ENCODE assay signal across 8 cellular contexts in genomic region chr11:34650528-34650927, GRCh38. TPM values are rescaled to one million over a fixed set of nuclear protein-coding genes. Genes with fewer than 3 reads are reported as not detected.
DNase-seq lines count a peak whose midpoint lies in the region; ATAC-seq and TF ChIP-seq lines count a peak whose summit lies in the region.

No MANE protein-coding gene starts in this region.

- POLR2A ChIA-PET in SK-N-SH (lab: Yijun Ruan, JAX) = no interaction called here

- H3K27ac ChIP-seq in VCaP (peak overlapping the region; percentile 32), SK-N-SH (ENCODE audit: low read depth in 2 of 2, low read length in 1 of 2) (no peak overlapping the region)

- peak overlapping the region; percentile 10 for H3K27ac Mint-ChIP-seq in central memory CD8-positive, alpha-beta T cell (ENCODE audit: low read depth)
- no peak overlapping the region for H3K27ac Mint-ChIP-seq in mesothelial cell of epicardium

- TF ChIP-seq CTCF in VCaP (conservative IDR thresholded peaks at IDR 0.05) = no peak
- no peak for TF ChIP-seq CTCF in mesothelial cell of epicardium (IDR thresholded peaks at IDR 0.05; ENCODE audit: unreplicated experiment)
- TF ChIP-seq CTCF in SK-N-SH (IDR thresholded peaks at IDR 0.05) = no peak

- no peaks in the 10 kb centered on the region for H4K20me1 ChIP-seq in SK-N-SH (ENCODE audit: insufficient read depth)

- no peak overlapping the region for H2AFZ ChIP-seq in SK-N-SH (ENCODE audit: low read depth)

- no peaks in the 10 kb centered on the region for H3K27me3 ChIP-seq in SK-N-SH (ENCODE audit: insufficient read depth)

- TF ChIP-seq EP300 in SK-N-SH (IDR thresholded peaks at IDR 0.05; ENCODE audit: borderline replicate concordance in 1 of 2, low read depth in 1 of 2, low read length in 1 of 2) = no peak

- CTCF ChIA-PET in SK-N-SH (lab: Yijun Ruan, JAX) = interaction anchor here (1.4 kb wide), 1 partner anchor 13 kb away, joined by 3 read pairs; no protein-coding TSS in a partner anchor

- H3K79me2 ChIP-seq in SK-N-SH (ENCODE audit: insufficient read depth) = no peaks in the 10 kb centered on the region

- no peak overlapping the region for H3K4me2 ChIP-seq in SK-N-SH

- no peak overlapping the region for H3K9ac ChIP-seq in SK-N-SH

- ATAC-seq in GM18517 (IDR thresholded peaks at IDR 0.05; ENCODE audit: unreplicated experiment) (peak; percentile 98), HG02981 (IDR thresholded peaks at IDR 0.05; ENCODE audit: unreplicated experiment) (peak; percentile 93)
- peak; percentile 97 for ATAC-seq in central memory CD8-positive, alpha-beta T cell (replicated peaks; ENCODE audit: extremely low read depth, poor library complexity, severe bottlenecking)

- H3K4me1 ChIP-seq in SK-N-SH (ENCODE audit: control insufficient read depth in 1 of 2, insufficient read depth in 2 of 2, low read depth in 1 of 2, low read length in 1 of 2) = peaks cover 0 to 12% of the 10 kb centered on the region in 2 experiments; a peak in 1 of 4 replicates

- no peaks in the 10 kb centered on the region for H3F3A ChIP-seq in SK-N-SH (replicated peaks; ENCODE audit: insufficient read depth)

- H3K4me1 Mint-ChIP-seq in central memory CD8-positive, alpha-beta T cell = peaks cover 34% of the 10 kb centered on the region
- H3K4me1 Mint-ChIP-seq in mesothelial cell of epicardium = peaks cover 5% of the 10 kb centered on the region

- H3K9me2 ChIP-seq in SK-N-SH = no peaks in the 10 kb centered on the region

- peak; percentile 57 to 88 for DNase-seq in central memory CD8-positive, alpha-beta T cell (ENCODE audit: low spot score in 2 of 2)
- peak; percentile 37 to 42 for DNase-seq in stimulated activated CD8-positive, alpha-beta memory T cell treated with anti-CD3 and anti-CD28 coated beads, Interleukin-4, amount 100 ng/mL, for 1 hour (ENCODE audit: low read depth in 2 of 2, low spot score in 1 of 2)
- DNase-seq in mesothelial cell of epicardium (ENCODE audit: low spot score in 2 of 2, unreplicated experiment in 2 of 2) (no peak), SK-N-SH (no peak), NCI-H1417 (lab: John Stamatoyannopoulos, UW) (no peak)

- WGBS in SK-N-SH (ENCODE audit: low lambda C conversion rate) = 70% methylated on average over 6 of the region's 6 CpGs

- peak overlapping the region; percentile 36 for H3K4me3 Mint-ChIP-seq in central memory CD8-positive, alpha-beta T cell
- H3K4me3 Mint-ChIP-seq in mesothelial cell of epicardium = no peak overlapping the region

- H3K36me3 ChIP-seq in SK-N-SH (replicated peaks in 1 of 2; ENCODE audit: control insufficient read depth in 1 of 2, insufficient read depth in 2 of 2, low read length in 1 of 2) = no peaks in the 10 kb centered on the region

- no peaks in the 10 kb centered on the region for H3K9me3 ChIP-seq in SK-N-SH

- H3K9me3 Mint-ChIP-seq in central memory CD8-positive, alpha-beta T cell = no peaks in the 10 kb centered on the region
- no peaks in the 10 kb centered on the region for H3K9me3 Mint-ChIP-seq in mesothelial cell of epicardium

- H3K36me3 Mint-ChIP-seq in central memory CD8-positive, alpha-beta T cell (ENCODE audit: insufficient read depth) = peaks cover 6% of the 10 kb centered on the region
- H3K36me3 Mint-ChIP-seq in mesothelial cell of epicardium = no peaks in the 10 kb centered on the region

- TF ChIP-seq RAD21 in SK-N-SH (IDR thresholded peaks at IDR 0.05; ENCODE audit: low read length) = no peak

- peaks cover 46% of the 10 kb centered on the region for H3K27me3 Mint-ChIP-seq in central memory CD8-positive, alpha-beta T cell
- peaks cover 2% of the 10 kb centered on the region for H3K27me3 Mint-ChIP-seq in mesothelial cell of epicardium (ENCODE audit: low read depth)

- no peak overlapping the region for H3K4me3 ChIP-seq in SK-N-SH (ENCODE audit: low read depth in 2 of 2, low read length in 1 of 2)

TF ChIP-seq in SK-N-SH, 30 proteins besides CTCF, POLR2A, EP300 and RAD21:
- TF ChIP-seq MEF2A (IDR thresholded peaks at IDR 0.05; ENCODE audit: borderline replicate concordance, low read depth) = no peak
- TF ChIP-seq NRF1 (IDR thresholded peaks at IDR 0.05; ENCODE audit: low read depth, low read length) = no peak
- TF ChIP-seq USF2 (IDR thresholded peaks at IDR 0.05; ENCODE audit: borderline replicate concordance, low read depth, low read length) = no peak
- TF ChIP-seq FOXJ3 (CRISPR knock-in tag; IDR thresholded peaks at IDR 0.05) = no peak
- no peak for TF ChIP-seq NFIC (IDR thresholded peaks at IDR 0.05; ENCODE audit: borderline replicate concordance)
- no peak for TF ChIP-seq TAF1 (IDR thresholded peaks at IDR 0.05; ENCODE audit: borderline replicate concordance, low read depth, low read length)
- no peak for TF ChIP-seq PBX3 (IDR thresholded peaks at IDR 0.05)
- TF ChIP-seq ELF1 (IDR thresholded peaks at IDR 0.05) = no peak
- no peak for TF ChIP-seq SIN3A (IDR thresholded peaks at IDR 0.05; ENCODE audit: borderline replicate concordance, low read depth, low read length)
- TF ChIP-seq RCOR1 (IDR thresholded peaks at IDR 0.05; ENCODE audit: low read length) = no peak
- TF ChIP-seq IRF3 (IDR thresholded peaks at IDR 0.05; ENCODE audit: low read depth, low read length) = no peak
- no peak for TF ChIP-seq TEAD4 (IDR thresholded peaks at IDR 0.05; ENCODE audit: borderline replicate concordance, insufficient read depth)
- TF ChIP-seq RXRA (IDR thresholded peaks at IDR 0.05; ENCODE audit: borderline replicate concordance, low read depth) = no peak
- TF ChIP-seq GABPA (IDR thresholded peaks at IDR 0.05; ENCODE audit: low read depth) = no peak
- TF ChIP-seq REST (IDR thresholded peaks at IDR 0.05; ENCODE audit: low read depth, low read length) = no peak

RNA-seq across cellular contexts. Expression of gene EHF, which starts 29.6 kb away (rescaled TPM):
- total RNA-seq in mesothelial cell of epicardium = 1.0 to 1.3 TPM (median 1.2 TPM) in 3 replicates
- not detected in 2 replicates for polyA plus RNA-seq in SK-N-SH (2012; rRNA removed)
- not detected in 2 replicates for polyA plus RNA-seq in SK-N-SH (2012; cell fraction: cytosol; rRNA removed)
- polyA plus RNA-seq in SK-N-SH (2012; cell fraction: nucleus; rRNA removed) = not detected in 2 replicates

Comparison
In these comparisons a context has a peak if more than half of its experiments do, and no peak if none do; other contexts are left out.
1. DNase-seq: peak in central memory CD8-positive, alpha-beta T cell (2 of 2) and stimulated activated CD8-positive, alpha-beta memory T cell treated with anti-CD3 and anti-CD28 coated beads, Interleukin-4, amount 100 ng/mL, for 1 hour (2 of 2); none in mesothelial cell of epicardium (0 of 2), SK-N-SH (single experiment) and NCI-H1417 (0 of 3).
2. Peak in every context shown above with its lines, with median percentiles within 50 percentile points of each other: ATAC-seq.